ENCODE assay signal across 21 cellular contexts in the genomic region with DNA sequence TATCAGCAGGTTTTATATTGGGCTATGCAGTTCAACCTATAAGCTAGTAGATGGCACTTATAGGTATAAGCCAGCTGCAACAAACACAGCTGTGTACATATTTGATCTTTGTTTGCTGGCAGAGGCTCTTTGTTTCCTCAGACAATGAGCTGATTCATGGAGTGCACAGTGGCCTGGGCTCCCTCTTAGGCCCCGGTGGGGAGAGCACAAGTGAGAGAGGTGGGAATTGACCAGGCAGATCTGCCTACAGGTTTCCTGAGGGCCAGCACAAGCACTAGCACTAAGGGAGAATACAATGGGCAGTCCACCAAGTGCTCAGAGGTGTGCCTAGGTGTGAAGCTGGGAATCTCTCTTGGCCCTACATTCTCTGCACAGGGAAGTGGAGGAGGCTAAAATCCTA.
A peak's percentile ranks its signal among the peaks of the same experiment; 100 is the strongest.
DNase-seq lines count a peak whose midpoint lies in the region; ATAC-seq, FAIRE-seq and TF ChIP-seq lines count a peak whose summit lies in the region.
"Had no signal": no experiment of that assay in that cellular context is flagged by ENCODE, and none has a peak within 500 bp of the region (broad histone marks: within the 10 kb centered on the region; RNA-seq: fewer than 3 reads in every experiment).

No MANE protein-coding gene starts in this region.

- H3K9me3 ChIP-seq in PC-3 (ENCODE audit: low read length) (no peaks in the 10 kb centered on the region), pancreas (no peaks in the 10 kb centered on the region), Caco-2 (no peaks in the 10 kb centered on the region)

- no peak for TF ChIP-seq CTCF in PC-3 (conservative IDR thresholded peaks at IDR 0.05; ENCODE audit: low read depth, low read length)
- no peak for TF ChIP-seq CTCF in pancreas (IDR thresholded peaks at IDR 0.05)
- TF ChIP-seq CTCF in Caco-2 (IDR thresholded peaks at IDR 0.05; ENCODE audit: insufficient read depth in 1 of 2, low read depth in 1 of 2, low read length in 1 of 2, severe bottlenecking in 1 of 2, unreplicated experiment in 1 of 2), result no peak

- H3K27me3 ChIP-seq in PC-3 (ENCODE audit: low read length), result no peaks in the 10 kb centered on the region
- H3K27me3 ChIP-seq in pancreas, result no peaks in the 10 kb centered on the region
- no peaks in the 10 kb centered on the region for H3K27me3 ChIP-seq in Caco-2 (replicated peaks; ENCODE audit: control insufficient read depth, insufficient read depth, low read length)

- H3K27ac Mint-ChIP-seq in Caco-2 (ENCODE audit: unreplicated experiment), result no peak overlapping the region
- no peak overlapping the region for H3K27ac Mint-ChIP-seq in activated T-cell treated with anti-CD3 and anti-CD28 coated beads, Interleukin-2, amount 50 U/mL, for 72 hours
- H3K27ac Mint-ChIP-seq: activated naive CD4-positive, alpha-beta T cell treated with anti-CD3 and anti-CD28 coated beads for 36 hours; naive thymus-derived CD8-positive, alpha-beta T cell had no signal

- no peaks in the 10 kb centered on the region for H3K36me3 Mint-ChIP-seq in Caco-2 (ENCODE audit: insufficient read depth, unreplicated experiment)
- peaks cover 0 to 3% of the 10 kb centered on the region in 2 donors for H3K36me3 Mint-ChIP-seq in activated T-cell treated with anti-CD3 and anti-CD28 coated beads, Interleukin-2, amount 50 U/mL, for 72 hours (ENCODE audit: insufficient read depth in 2 of 2)
- H3K36me3 Mint-ChIP-seq: immature natural killer cell; naive thymus-derived CD8-positive, alpha-beta T cell had no signal

- ATAC-seq in PC-3, result peak; percentile 76
- peak in 3 of 4 donors; percentile 25 to 69 (median 47) for ATAC-seq in pancreas
- no peak for ATAC-seq in GM18517 (IDR thresholded peaks at IDR 0.05; ENCODE audit: unreplicated experiment)
- no peak for ATAC-seq in activated T-cell treated with anti-CD3 and anti-CD28 coated beads, Interleukin-2, amount 50 U/mL, for 72 hours (replicated peaks in 1 of 2)
- ATAC-seq: naive thymus-derived CD8-positive, alpha-beta T cell had no signal

- peaks cover 6% of the 10 kb centered on the region for H3K4me1 Mint-ChIP-seq in Caco-2 (ENCODE audit: low read depth, unreplicated experiment)
- no peaks in the 10 kb centered on the region for H3K4me1 Mint-ChIP-seq in activated T-cell treated with anti-CD3 and anti-CD28 coated beads, Interleukin-2, amount 50 U/mL, for 72 hours (ENCODE audit: low read depth)
- H3K4me1 Mint-ChIP-seq: naive thymus-derived CD8-positive, alpha-beta T cell had no signal

- H3K4me3 ChIP-seq in PC-3 (ENCODE audit: low read length), result no peak overlapping the region
- no peak overlapping the region for H3K4me3 ChIP-seq in pancreas
- no peak overlapping the region for H3K4me3 ChIP-seq in Caco-2 (ENCODE audit: low read depth, low read length)
- H3K4me3 ChIP-seq: lung, smooth muscle cell had no signal

- no peak for FAIRE-seq in pancreas (lab: Jason Lieb, UNC)
- FAIRE-seq: D721Med, HTR-8/SVneo had no signal

- H3K4me2 ChIP-seq in PC-3 (ENCODE audit: low read length), result no peak overlapping the region
- H3K4me2 ChIP-seq: smooth muscle cell had no signal

- no peaks in the 10 kb centered on the region for H3K27me3 Mint-ChIP-seq in Caco-2 (ENCODE audit: insufficient read depth, unreplicated experiment)
- H3K27me3 Mint-ChIP-seq in activated T-cell treated with anti-CD3 and anti-CD28 coated beads, Interleukin-2, amount 50 U/mL, for 72 hours (ENCODE audit: low read depth), result no peaks in the 10 kb centered on the region
- H3K27me3 Mint-ChIP-seq: naive thymus-derived CD8-positive, alpha-beta T cell had no signal

- no peak overlapping the region for H3K9ac ChIP-seq in PC-3 (ENCODE audit: low read length)

- H3K9me2 ChIP-seq in PC-3 (replicated peaks; ENCODE audit: low read length), result no peaks in the 10 kb centered on the region

- H3K9me3 Mint-ChIP-seq in Caco-2 (ENCODE audit: unreplicated experiment), result no peaks in the 10 kb centered on the region
- peaks cover 3 to 11% of the 10 kb centered on the region in 2 donors for H3K9me3 Mint-ChIP-seq in activated T-cell treated with anti-CD3 and anti-CD28 coated beads, Interleukin-2, amount 50 U/mL, for 72 hours
- H3K9me3 Mint-ChIP-seq: immature natural killer cell had no signal

- intact Hi-C loops in PC-3 (cut with micrococcal nuclease), result loop anchor here (10.0 kb wide), 1 partner anchor 633 kb away; no protein-coding TSS in a partner anchor
- intact Hi-C loops in pancreas (cut with DNase I), result no loop called here
- intact Hi-C loops in Caco-2 (cut with micrococcal nuclease; ENCODE audit: unreplicated experiment), result no loop called here

- CTCF ChIA-PET in PC-3 (lab: Charles Lee) (no interaction called here), Caco-2 (lab: Charles Lee) (no interaction called here)

- POLR2A ChIA-PET in PC-3 (lab: Charles Lee; ENCODE audit: unreplicated experiment), result interaction anchor here (0.7 kb wide), 1 partner anchor 20 kb away, joined by 5 read pairs; no protein-coding TSS in a partner anchor
- POLR2A ChIA-PET in Caco-2 (lab: Charles Lee), result no interaction called here

- H2AFZ ChIP-seq in PC-3 (ENCODE audit: low read length), result no peak overlapping the region

- H3F3A ChIP-seq in PC-3 (ENCODE audit: low read length, unreplicated experiment), result no peaks in the 10 kb centered on the region

- BruUV-seq in PC-3 (replicated peaks; lab: Mats Ljungman, UMichigan) (no TSS peak), Caco-2 (replicated peaks; lab: Mats Ljungman, UMichigan) (no TSS peak)

- H3K79me2 ChIP-seq in PC-3 (ENCODE audit: low read length), result no peaks in the 10 kb centered on the region

- H3K4me3 Mint-ChIP-seq in Caco-2 (ENCODE audit: unreplicated experiment), result no peak overlapping the region
- H3K4me3 Mint-ChIP-seq in activated T-cell treated with anti-CD3 and anti-CD28 coated beads, Interleukin-2, amount 50 U/mL, for 72 hours, result no peak overlapping the region
- H3K4me3 Mint-ChIP-seq: activated naive CD4-positive, alpha-beta T cell treated with anti-CD3 and anti-CD28 coated beads for 36 hours; immature natural killer cell; naive thymus-derived CD8-positive, alpha-beta T cell had no signal

- peak; percentile 2 for DNase-seq in HuH-7 (ENCODE audit: low spot score)
- peak; percentile 70 to 94 for DNase-seq in NCI-H2081 (lab: John Stamatoyannopoulos, UW)
- DNase-seq in PC-3, result peak; percentile 12
- DNase-seq in pancreas, result peak in 3 of 6 donors; percentile 8 to 30 (median 14)
- DNase-seq in stimulated activated CD4-positive, alpha-beta T cell treated with anti-CD3 and anti-CD28 coated beads, Interleukin-2, amount 100 ng/mL, for 24 hours, result no peak
- no peak for DNase-seq in Caco-2
- DNase-seq in activated T-cell treated with anti-CD3 and anti-CD28 coated beads, Interleukin-2, amount 50 U/mL, for 72 hours, result no peak
- DNase-seq: activated CD4-positive, alpha-beta T cell treated with anti-CD3 and anti-CD28 coated beads, Interleukin-2, amount 50 U/mL, for 4 hours; activated naive CD4-positive, alpha-beta T cell treated with anti-CD3 and anti-CD28 coated beads for 36 hours; activated T-cell treated with anti-CD3 and anti-CD28 coated beads for 4 hours; AML-193; GDM1; immature natural killer cell; naive thymus-derived CD8-positive, alpha-beta T cell; NCI-H2171; stimulated activated CD8-positive, alpha-beta memory T cell treated with anti-CD3 and anti-CD28 coated beads, Interleukin-4, amount 100 ng/mL, for 48 hours had no signal

- H3K4me1 ChIP-seq in PC-3 (ENCODE audit: insufficient read depth, low read length) (no peaks in the 10 kb centered on the region), pancreas (no peaks in the 10 kb centered on the region), Caco-2 (no peaks in the 10 kb centered on the region)

- no peaks in the 10 kb centered on the region for H3K36me3 ChIP-seq in PC-3 (ENCODE audit: low read depth, low read length)
- no peaks in the 10 kb centered on the region for H3K36me3 ChIP-seq in pancreas
- no peaks in the 10 kb centered on the region for H3K36me3 ChIP-seq in Caco-2 (ENCODE audit: control insufficient read depth, insufficient read depth, low read length)

- no peaks in the 10 kb centered on the region for H4K20me1 ChIP-seq in PC-3 (ENCODE audit: low read length)

- H3K27ac ChIP-seq in PC-3 (ENCODE audit: low read length) (no peak overlapping the region), pancreas (no peak overlapping the region)

- WGBS in pancreas, 2 donors, result 11 to 13% methylated on average over 1 of the region's 1 CpG

Comparison
In these comparisons a context has a peak if more than half of its experiments do, and no peak if none do; other contexts are left out.
1. DNase-seq: peak in HuH-7 (single experiment), NCI-H2081 (2 of 2) and PC-3 (single experiment); none in stimulated activated CD4-positive, alpha-beta T cell treated with anti-CD3 and anti-CD28 coated beads, Interleukin-2, amount 100 ng/mL, for 24 hours (0 of 2), Caco-2 (0 of 2) and activated T-cell treated with anti-CD3 and anti-CD28 coated beads, Interleukin-2, amount 50 U/mL, for 72 hours (0 of 2).
2. ATAC-seq: peak in PC-3 (single experiment) and pancreas (3 of 4); none in GM18517 (single experiment) and activated T-cell treated with anti-CD3 and anti-CD28 coated beads, Interleukin-2, amount 50 U/mL, for 72 hours (0 of 2).